Comparison of ENCODE assay signal across 23 cellular contexts in genomic region chr9:14025741-14026140, GRCh38.
"Had no signal": no experiment of that assay in that cellular context is flagged by ENCODE, and none has a peak within 500 bp of the region (broad histone marks: within the 10 kb centered on the region; RNA-seq: fewer than 3 reads in every experiment).

No MANE protein-coding gene starts in this region.

- DNase-seq: hippocampal formation; kidney glomerular epithelial cell; left cardiac atrium; mesendoderm; naive B cell; natural killer cell; ovary; stimulated activated CD4-positive, alpha-beta T cell treated with anti-CD3 and anti-CD28 coated beads, Interleukin-12 subunit alpha, Interleukin-12 subunit beta, amount 100 ng/mL, for 4 hours; stimulated activated CD4-positive, alpha-beta T cell treated with anti-CD3 and anti-CD28 coated beads, Interleukin-15, amount 100 ng/mL, for 24 hours; stimulated activated CD4-positive, alpha-beta T cell treated with anti-CD3 and anti-CD28 coated beads, Interleukin-2, amount 100 ng/mL, for 24 hours; stimulated activated CD4-positive, alpha-beta T cell treated with anti-CD3 and anti-CD28 coated beads, Interleukin-4, amount 100 ng/mL, for 1 hour; stimulated activated naive B cell treated with anti-CD40 and anti-IgM and Interleukin-4, amounts not matched to agents 10 μg/mL and 1 μg/mL and 100 μg/mL, for 72 hours; stimulated activated naive CD8-positive, alpha-beta T cell treated with anti-CD3 and anti-CD28 coated beads, Interleukin-15, Interleukin-2, amounts not matched to agents 100 U/mL and 50 U/mL, for 24 hours; stomach; testis; tibial artery; trophoblast cell; upper lobe of right lung had no signal

- H3K9me3 ChIP-seq: ovary, right atrium auricular region, stomach, testis, tibial artery, upper lobe of right lung had no signal

- H3K4me3 ChIP-seq: lung, ovary, right atrium auricular region, skin epidermis, stomach, testis, tibial artery, upper lobe of right lung had no signal

- H3K4me1 ChIP-seq: testis had no signal

- H3K27ac ChIP-seq: ovary, skin epidermis, stomach, testis, upper lobe of right lung had no signal

- H3K27me3 ChIP-seq: ovary, right atrium auricular region, stomach, testis, tibial artery, upper lobe of right lung had no signal

- H3K36me3 ChIP-seq: ovary, right atrium auricular region, stomach, tibial artery, upper lobe of right lung had no signal

- ATAC-seq: left cardiac atrium; left lobe of liver; natural killer cell; sciatic nerve; stimulated activated naive B cell treated with anti-CD40 and anti-IgM and Interleukin-4, amounts not matched to agents 10 μg/mL and 1 μg/mL and 100 μg/mL, for 72 hours; stimulated activated naive CD8-positive, alpha-beta T cell treated with anti-CD3 and anti-CD28 coated beads, Interleukin-15, Interleukin-2, amounts not matched to agents 100 U/mL and 50 U/mL, for 24 hours; upper lobe of right lung had no signal
